1 cellular context compared by ENCODE assay signal in the genomic region with DNA sequence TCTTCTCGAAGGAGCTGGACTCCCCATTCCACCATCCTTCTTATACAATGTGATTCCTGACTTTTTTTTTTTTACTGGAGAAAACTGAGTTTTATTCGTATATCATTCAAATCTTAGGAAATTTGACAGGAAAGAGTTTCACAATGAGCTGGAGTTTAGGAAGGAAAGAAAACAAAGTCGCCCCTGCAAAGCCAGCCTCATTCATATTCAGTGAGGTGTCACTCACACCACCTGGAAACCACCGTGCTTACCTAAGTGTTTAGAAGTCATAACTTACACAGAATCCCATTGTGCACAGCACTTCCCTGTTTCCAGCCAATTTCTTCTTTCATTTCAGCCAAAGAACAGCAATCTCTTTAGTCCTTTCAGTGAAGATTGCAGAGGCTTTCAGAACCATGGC.
TF ChIP-seq lines count a peak whose summit lies in the region.

No MANE protein-coding gene starts in this region.

TF ChIP-seq in GM12878, 131 proteins besides CTCF, POLR2A, EP300 and RAD21 (continued from another document and continues in another):
- TF ChIP-seq, protein P1, sequence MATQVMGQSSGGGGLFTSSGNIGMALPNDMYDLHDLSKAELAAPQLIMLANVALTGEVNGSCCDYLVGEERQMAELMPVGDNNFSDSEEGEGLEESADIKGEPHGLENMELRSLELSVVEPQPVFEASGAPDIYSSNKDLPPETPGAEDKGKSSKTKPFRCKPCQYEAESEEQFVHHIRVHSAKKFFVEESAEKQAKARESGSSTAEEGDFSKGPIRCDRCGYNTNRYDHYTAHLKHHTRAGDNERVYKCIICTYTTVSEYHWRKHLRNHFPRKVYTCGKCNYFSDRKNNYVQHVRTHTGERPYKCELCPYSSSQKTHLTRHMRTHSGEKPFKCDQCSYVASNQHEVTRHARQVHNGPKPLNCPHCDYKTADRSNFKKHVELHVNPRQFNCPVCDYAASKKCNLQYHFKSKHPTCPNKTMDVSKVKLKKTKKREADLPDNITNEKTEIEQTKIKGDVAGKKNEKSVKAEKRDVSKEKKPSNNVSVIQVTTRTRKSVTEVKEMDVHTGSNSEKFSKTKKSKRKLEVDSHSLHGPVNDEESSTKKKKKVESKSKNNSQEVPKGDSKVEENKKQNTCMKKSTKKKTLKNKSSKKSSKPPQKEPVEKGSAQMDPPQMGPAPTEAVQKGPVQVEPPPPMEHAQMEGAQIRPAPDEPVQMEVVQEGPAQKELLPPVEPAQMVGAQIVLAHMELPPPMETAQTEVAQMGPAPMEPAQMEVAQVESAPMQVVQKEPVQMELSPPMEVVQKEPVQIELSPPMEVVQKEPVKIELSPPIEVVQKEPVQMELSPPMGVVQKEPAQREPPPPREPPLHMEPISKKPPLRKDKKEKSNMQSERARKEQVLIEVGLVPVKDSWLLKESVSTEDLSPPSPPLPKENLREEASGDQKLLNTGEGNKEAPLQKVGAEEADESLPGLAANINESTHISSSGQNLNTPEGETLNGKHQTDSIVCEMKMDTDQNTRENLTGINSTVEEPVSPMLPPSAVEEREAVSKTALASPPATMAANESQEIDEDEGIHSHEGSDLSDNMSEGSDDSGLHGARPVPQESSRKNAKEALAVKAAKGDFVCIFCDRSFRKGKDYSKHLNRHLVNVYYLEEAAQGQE (IDR thresholded peaks at IDR 0.05; ENCODE audit: low read depth, low read length): no peak
- no peak for TF ChIP-seq RB1 (IDR thresholded peaks at IDR 0.05; ENCODE audit: borderline replicate concordance)
- TF ChIP-seq, protein P2, sequence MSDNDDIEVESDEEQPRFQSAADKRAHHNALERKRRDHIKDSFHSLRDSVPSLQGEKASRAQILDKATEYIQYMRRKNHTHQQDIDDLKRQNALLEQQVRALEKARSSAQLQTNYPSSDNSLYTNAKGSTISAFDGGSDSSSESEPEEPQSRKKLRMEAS (IDR thresholded peaks at IDR 0.05; ENCODE audit: low read depth, low read length): no peak
- peak; percentile 57; the same call in 1 of the 2 replicates for TF ChIP-seq FOXM1 (IDR thresholded peaks at IDR 0.05; ENCODE audit: low read depth, low read length)
- TF ChIP-seq, protein P3, sequence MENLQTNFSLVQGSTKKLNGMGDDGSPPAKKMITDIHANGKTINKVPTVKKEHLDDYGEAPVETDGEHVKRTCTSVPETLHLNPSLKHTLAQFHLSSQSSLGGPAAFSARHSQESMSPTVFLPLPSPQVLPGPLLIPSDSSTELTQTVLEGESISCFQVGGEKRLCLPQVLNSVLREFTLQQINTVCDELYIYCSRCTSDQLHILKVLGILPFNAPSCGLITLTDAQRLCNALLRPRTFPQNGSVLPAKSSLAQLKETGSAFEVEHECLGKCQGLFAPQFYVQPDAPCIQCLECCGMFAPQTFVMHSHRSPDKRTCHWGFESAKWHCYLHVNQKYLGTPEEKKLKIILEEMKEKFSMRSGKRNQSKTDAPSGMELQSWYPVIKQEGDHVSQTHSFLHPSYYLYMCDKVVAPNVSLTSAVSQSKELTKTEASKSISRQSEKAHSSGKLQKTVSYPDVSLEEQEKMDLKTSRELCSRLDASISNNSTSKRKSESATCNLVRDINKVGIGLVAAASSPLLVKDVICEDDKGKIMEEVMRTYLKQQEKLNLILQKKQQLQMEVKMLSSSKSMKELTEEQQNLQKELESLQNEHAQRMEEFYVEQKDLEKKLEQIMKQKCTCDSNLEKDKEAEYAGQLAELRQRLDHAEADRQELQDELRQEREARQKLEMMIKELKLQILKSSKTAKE (IDR thresholded peaks at IDR 0.05; ENCODE audit: low read depth, poor library complexity, severe bottlenecking): no peak
- no peak for TF ChIP-seq SMAD1 (IDR thresholded peaks at IDR 0.05; ENCODE audit: low read depth, partially characterized antibody)
- TF ChIP-seq RAD51 (IDR thresholded peaks at IDR 0.05): no peak
- TF ChIP-seq, protein P4, sequence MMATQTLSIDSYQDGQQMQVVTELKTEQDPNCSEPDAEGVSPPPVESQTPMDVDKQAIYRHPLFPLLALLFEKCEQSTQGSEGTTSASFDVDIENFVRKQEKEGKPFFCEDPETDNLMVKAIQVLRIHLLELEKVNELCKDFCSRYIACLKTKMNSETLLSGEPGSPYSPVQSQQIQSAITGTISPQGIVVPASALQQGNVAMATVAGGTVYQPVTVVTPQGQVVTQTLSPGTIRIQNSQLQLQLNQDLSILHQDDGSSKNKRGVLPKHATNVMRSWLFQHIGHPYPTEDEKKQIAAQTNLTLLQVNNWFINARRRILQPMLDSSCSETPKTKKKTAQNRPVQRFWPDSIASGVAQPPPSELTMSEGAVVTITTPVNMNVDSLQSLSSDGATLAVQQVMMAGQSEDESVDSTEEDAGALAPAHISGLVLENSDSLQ (IDR thresholded peaks at IDR 0.05): peak; percentile 96
- no peak for TF ChIP-seq CREM (IDR thresholded peaks at IDR 0.05; ENCODE audit: low read depth)
- no peak for TF ChIP-seq STAT1 (conservative IDR thresholded peaks at IDR 0.05)
- TF ChIP-seq, protein P5, sequence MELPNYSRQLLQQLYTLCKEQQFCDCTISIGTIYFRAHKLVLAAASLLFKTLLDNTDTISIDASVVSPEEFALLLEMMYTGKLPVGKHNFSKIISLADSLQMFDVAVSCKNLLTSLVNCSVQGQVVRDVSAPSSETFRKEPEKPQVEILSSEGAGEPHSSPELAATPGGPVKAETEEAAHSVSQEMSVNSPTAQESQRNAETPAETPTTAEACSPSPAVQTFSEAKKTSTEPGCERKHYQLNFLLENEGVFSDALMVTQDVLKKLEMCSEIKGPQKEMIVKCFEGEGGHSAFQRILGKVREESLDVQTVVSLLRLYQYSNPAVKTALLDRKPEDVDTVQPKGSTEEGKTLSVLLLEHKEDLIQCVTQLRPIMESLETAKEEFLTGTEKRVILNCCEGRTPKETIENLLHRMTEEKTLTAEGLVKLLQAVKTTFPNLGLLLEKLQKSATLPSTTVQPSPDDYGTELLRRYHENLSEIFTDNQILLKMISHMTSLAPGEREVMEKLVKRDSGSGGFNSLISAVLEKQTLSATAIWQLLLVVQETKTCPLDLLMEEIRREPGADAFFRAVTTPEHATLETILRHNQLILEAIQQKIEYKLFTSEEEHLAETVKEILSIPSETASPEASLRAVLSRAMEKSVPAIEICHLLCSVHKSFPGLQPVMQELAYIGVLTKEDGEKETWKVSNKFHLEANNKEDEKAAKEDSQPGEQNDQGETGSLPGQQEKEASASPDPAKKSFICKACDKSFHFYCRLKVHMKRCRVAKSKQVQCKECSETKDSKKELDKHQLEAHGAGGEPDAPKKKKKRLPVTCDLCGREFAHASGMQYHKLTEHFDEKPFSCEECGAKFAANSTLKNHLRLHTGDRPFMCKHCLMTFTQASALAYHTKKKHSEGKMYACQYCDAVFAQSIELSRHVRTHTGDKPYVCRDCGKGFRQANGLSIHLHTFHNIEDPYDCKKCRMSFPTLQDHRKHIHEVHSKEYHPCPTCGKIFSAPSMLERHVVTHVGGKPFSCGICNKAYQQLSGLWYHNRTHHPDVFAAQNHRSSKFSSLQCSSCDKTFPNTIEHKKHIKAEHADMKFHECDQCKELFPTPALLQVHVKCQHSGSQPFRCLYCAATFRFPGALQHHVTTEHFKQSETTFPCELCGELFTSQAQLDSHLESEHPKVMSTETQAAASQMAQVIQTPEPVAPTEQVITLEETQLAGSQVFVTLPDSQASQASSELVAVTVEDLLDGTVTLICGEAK (IDR thresholded peaks at IDR 0.05; ENCODE audit: borderline replicate concordance): no peak
- no peak for TF ChIP-seq NR2C1 (IDR thresholded peaks at IDR 0.05)
- no peak; a peak in 1 of 4 replicates for TF ChIP-seq ETV6 (conservative IDR thresholded peaks at IDR 0.05 in 1 of 2, IDR thresholded peaks at IDR 0.05 in 1 of 2; ENCODE audit: borderline replicate concordance in 1 of 2, low read depth in 1 of 2)
- no peak for TF ChIP-seq HCFC1 (IDR thresholded peaks at IDR 0.05; ENCODE audit: low read length)
- TF ChIP-seq HDAC6 (IDR thresholded peaks at IDR 0.05; ENCODE audit: unreplicated experiment): no peak
- no peak for TF ChIP-seq EZH2 (IDR thresholded peaks at IDR 0.05; ENCODE audit: borderline replicate concordance, control insufficient read depth, low read depth, low read length)
- TF ChIP-seq SMC3 (IDR thresholded peaks at IDR 0.05; ENCODE audit: borderline replicate concordance, low read length): no peak
- no peak; the same call in 1 of the 2 replicates for TF ChIP-seq MTA3 (IDR thresholded peaks at IDR 0.05; ENCODE audit: borderline replicate concordance, low read length)
- TF ChIP-seq LARP7 (IDR thresholded peaks at IDR 0.05): no peak
- no peak for TF ChIP-seq ZNF384 (IDR thresholded peaks at IDR 0.05; ENCODE audit: borderline replicate concordance, low read depth, low read length)
- no peak for TF ChIP-seq TCF7 (IDR thresholded peaks at IDR 0.05; ENCODE audit: borderline replicate concordance)
- no peak for TF ChIP-seq POLR2AphosphoS5 (IDR thresholded peaks at IDR 0.05; ENCODE audit: low read length)
- TF ChIP-seq, protein P6, sequence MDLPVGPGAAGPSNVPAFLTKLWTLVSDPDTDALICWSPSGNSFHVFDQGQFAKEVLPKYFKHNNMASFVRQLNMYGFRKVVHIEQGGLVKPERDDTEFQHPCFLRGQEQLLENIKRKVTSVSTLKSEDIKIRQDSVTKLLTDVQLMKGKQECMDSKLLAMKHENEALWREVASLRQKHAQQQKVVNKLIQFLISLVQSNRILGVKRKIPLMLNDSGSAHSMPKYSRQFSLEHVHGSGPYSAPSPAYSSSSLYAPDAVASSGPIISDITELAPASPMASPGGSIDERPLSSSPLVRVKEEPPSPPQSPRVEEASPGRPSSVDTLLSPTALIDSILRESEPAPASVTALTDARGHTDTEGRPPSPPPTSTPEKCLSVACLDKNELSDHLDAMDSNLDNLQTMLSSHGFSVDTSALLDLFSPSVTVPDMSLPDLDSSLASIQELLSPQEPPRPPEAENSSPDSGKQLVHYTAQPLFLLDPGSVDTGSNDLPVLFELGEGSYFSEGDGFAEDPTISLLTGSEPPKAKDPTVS (IDR thresholded peaks at IDR 0.05; ENCODE audit: low read depth, low read length): no peak
- TF ChIP-seq GABPA (IDR thresholded peaks at IDR 0.05; ENCODE audit: low read depth): no peak
- TF ChIP-seq, protein P7, sequence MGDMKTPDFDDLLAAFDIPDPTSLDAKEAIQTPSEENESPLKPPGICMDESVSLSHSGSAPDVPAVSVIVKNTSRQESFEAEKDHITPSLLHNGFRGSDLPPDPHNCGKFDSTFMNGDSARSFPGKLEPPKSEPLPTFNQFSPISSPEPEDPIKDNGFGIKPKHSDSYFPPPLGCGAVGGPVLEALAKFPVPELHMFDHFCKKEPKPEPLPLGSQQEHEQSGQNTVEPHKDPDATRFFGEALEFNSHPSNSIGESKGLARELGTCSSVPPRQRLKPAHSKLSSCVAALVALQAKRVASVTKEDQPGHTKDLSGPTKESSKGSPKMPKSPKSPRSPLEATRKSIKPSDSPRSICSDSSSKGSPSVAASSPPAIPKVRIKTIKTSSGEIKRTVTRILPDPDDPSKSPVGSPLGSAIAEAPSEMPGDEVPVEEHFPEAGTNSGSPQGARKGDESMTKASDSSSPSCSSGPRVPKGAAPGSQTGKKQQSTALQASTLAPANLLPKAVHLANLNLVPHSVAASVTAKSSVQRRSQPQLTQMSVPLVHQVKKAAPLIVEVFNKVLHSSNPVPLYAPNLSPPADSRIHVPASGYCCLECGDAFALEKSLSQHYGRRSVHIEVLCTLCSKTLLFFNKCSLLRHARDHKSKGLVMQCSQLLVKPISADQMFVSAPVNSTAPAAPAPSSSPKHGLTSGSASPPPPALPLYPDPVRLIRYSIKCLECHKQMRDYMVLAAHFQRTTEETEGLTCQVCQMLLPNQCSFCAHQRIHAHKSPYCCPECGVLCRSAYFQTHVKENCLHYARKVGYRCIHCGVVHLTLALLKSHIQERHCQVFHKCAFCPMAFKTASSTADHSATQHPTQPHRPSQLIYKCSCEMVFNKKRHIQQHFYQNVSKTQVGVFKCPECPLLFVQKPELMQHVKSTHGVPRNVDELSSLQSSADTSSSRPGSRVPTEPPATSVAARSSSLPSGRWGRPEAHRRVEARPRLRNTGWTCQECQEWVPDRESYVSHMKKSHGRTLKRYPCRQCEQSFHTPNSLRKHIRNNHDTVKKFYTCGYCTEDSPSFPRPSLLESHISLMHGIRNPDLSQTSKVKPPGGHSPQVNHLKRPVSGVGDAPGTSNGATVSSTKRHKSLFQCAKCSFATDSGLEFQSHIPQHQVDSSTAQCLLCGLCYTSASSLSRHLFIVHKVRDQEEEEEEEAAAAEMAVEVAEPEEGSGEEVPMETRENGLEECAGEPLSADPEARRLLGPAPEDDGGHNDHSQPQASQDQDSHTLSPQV (IDR thresholded peaks at IDR 0.05): no peak
- TF ChIP-seq, protein P8, sequence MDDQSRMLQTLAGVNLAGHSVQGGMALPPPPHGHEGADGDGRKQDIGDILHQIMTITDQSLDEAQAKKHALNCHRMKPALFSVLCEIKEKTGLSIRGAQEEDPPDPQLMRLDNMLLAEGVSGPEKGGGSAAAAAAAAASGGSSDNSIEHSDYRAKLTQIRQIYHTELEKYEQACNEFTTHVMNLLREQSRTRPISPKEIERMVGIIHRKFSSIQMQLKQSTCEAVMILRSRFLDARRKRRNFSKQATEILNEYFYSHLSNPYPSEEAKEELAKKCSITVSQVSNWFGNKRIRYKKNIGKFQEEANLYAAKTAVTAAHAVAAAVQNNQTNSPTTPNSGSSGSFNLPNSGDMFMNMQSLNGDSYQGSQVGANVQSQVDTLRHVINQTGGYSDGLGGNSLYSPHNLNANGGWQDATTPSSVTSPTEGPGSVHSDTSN (IDR thresholded peaks at IDR 0.05; ENCODE audit: insufficient replicate concordance, low read depth, low read length): peak; percentile 87
- peak; percentile 90 for TF ChIP-seq SPI1 (IDR thresholded peaks at IDR 0.05; ENCODE audit: borderline replicate concordance, insufficient read depth, low read depth, low read length)
- TF ChIP-seq ZBED1 (IDR thresholded peaks at IDR 0.05; ENCODE audit: borderline replicate concordance): no peak
- TF ChIP-seq NR2C2 (IDR thresholded peaks at IDR 0.05; ENCODE audit: borderline replicate concordance, control insufficient read depth, insufficient read length, low read depth): no peak
- peak; percentile 45 to 57; a peak in 3 of 4 replicates for TF ChIP-seq BHLHE40 (IDR thresholded peaks at IDR 0.05; ENCODE audit: borderline replicate concordance in 1 of 2, low read depth in 2 of 2, low read length in 1 of 2)
- TF ChIP-seq CREB1 (IDR thresholded peaks at IDR 0.05; ENCODE audit: low read depth): no peak
- TF ChIP-seq SIN3A (IDR thresholded peaks at IDR 0.05; ENCODE audit: low read depth, low read length): no peak
- TF ChIP-seq YBX1 (IDR thresholded peaks at IDR 0.05): no peak
- TF ChIP-seq ESRRA (IDR thresholded peaks at IDR 0.05; ENCODE audit: low read length): no peak
- TF ChIP-seq, protein P9, sequence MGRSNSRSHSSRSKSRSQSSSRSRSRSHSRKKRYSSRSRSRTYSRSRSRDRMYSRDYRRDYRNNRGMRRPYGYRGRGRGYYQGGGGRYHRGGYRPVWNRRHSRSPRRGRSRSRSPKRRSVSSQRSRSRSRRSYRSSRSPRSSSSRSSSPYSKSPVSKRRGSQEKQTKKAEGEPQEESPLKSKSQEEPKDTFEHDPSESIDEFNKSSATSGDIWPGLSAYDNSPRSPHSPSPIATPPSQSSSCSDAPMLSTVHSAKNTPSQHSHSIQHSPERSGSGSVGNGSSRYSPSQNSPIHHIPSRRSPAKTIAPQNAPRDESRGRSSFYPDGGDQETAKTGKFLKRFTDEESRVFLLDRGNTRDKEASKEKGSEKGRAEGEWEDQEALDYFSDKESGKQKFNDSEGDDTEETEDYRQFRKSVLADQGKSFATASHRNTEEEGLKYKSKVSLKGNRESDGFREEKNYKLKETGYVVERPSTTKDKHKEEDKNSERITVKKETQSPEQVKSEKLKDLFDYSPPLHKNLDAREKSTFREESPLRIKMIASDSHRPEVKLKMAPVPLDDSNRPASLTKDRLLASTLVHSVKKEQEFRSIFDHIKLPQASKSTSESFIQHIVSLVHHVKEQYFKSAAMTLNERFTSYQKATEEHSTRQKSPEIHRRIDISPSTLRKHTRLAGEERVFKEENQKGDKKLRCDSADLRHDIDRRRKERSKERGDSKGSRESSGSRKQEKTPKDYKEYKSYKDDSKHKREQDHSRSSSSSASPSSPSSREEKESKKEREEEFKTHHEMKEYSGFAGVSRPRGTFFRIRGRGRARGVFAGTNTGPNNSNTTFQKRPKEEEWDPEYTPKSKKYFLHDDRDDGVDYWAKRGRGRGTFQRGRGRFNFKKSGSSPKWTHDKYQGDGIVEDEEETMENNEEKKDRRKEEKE (IDR thresholded peaks at IDR 0.05): no peak
